1 cellular context compared by ENCODE assay signal in genomic region chr12:32000373-32001005, GRCh38.
TF ChIP-seq lines count a peak whose summit lies in the region.

No MANE protein-coding gene starts in this region.

TF ChIP-seq in K562, 482 proteins besides CTCF, POLR2A, EP300 and RAD21 (continues in another document):
- TF ChIP-seq ZBTB40 (IDR thresholded peaks at IDR 0.05) = no peak
- TF ChIP-seq ZBTB40 (CRISPR knock-in tag; IDR thresholded peaks at IDR 0.05) = no peak
- TF ChIP-seq GATA2 (CRISPR knock-in tag; IDR thresholded peaks at IDR 0.05) = peak; percentile 88
- TF ChIP-seq THRAP3 (IDR thresholded peaks at IDR 0.05; ENCODE audit: borderline replicate concordance) = no peak
- no peak for TF ChIP-seq KLF10 (CRISPR knock-in tag; IDR thresholded peaks at IDR 0.05)
- TF ChIP-seq ZBTB11 (CRISPR knock-in tag; IDR thresholded peaks at IDR 0.05) = no peak
- no peak for TF ChIP-seq PCBP1 (IDR thresholded peaks at IDR 0.05; ENCODE audit: low read depth, low read length, poor library complexity, severe bottlenecking)
- TF ChIP-seq, protein P1, sequence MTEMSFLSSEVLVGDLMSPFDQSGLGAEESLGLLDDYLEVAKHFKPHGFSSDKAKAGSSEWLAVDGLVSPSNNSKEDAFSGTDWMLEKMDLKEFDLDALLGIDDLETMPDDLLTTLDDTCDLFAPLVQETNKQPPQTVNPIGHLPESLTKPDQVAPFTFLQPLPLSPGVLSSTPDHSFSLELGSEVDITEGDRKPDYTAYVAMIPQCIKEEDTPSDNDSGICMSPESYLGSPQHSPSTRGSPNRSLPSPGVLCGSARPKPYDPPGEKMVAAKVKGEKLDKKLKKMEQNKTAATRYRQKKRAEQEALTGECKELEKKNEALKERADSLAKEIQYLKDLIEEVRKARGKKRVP (CRISPR knock-in tag; IDR thresholded peaks at IDR 0.05) = no peak
- no peak for TF ChIP-seq CHD1 (IDR thresholded peaks at IDR 0.05; ENCODE audit: low read length)
- no peak for TF ChIP-seq FOXO4 (CRISPR knock-in tag; IDR thresholded peaks at IDR 0.05)
- no peak for TF ChIP-seq SLC30A9 (CRISPR knock-in tag; IDR thresholded peaks at IDR 0.05)
- no peak for TF ChIP-seq BDP1 (IDR thresholded peaks at IDR 0.05; ENCODE audit: insufficient read depth, insufficient read length)
- 0 out of 2 replicates have a peak, but pooled peaks have one; percentile 15 for TF ChIP-seq TRIM28 (IDR thresholded peaks at IDR 0.05)
- no peak for TF ChIP-seq MAZ (CRISPR knock-in tag; conservative IDR thresholded peaks at IDR 0.05 in 1 of 2, IDR thresholded peaks at IDR 0.05 in 1 of 2)
- no peak for TF ChIP-seq SNAPC5 (CRISPR knock-in tag; IDR thresholded peaks at IDR 0.05)
- TF ChIP-seq, protein P2, sequence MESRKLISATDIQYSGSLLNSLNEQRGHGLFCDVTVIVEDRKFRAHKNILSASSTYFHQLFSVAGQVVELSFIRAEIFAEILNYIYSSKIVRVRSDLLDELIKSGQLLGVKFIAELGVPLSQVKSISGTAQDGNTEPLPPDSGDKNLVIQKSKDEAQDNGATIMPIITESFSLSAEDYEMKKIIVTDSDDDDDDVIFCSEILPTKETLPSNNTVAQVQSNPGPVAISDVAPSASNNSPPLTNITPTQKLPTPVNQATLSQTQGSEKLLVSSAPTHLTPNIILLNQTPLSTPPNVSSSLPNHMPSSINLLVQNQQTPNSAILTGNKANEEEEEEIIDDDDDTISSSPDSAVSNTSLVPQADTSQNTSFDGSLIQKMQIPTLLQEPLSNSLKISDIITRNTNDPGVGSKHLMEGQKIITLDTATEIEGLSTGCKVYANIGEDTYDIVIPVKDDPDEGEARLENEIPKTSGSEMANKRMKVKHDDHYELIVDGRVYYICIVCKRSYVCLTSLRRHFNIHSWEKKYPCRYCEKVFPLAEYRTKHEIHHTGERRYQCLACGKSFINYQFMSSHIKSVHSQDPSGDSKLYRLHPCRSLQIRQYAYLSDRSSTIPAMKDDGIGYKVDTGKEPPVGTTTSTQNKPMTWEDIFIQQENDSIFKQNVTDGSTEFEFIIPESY (CRISPR knock-in tag; IDR thresholded peaks at IDR 0.05) = no peak
- TF ChIP-seq, protein P3, sequence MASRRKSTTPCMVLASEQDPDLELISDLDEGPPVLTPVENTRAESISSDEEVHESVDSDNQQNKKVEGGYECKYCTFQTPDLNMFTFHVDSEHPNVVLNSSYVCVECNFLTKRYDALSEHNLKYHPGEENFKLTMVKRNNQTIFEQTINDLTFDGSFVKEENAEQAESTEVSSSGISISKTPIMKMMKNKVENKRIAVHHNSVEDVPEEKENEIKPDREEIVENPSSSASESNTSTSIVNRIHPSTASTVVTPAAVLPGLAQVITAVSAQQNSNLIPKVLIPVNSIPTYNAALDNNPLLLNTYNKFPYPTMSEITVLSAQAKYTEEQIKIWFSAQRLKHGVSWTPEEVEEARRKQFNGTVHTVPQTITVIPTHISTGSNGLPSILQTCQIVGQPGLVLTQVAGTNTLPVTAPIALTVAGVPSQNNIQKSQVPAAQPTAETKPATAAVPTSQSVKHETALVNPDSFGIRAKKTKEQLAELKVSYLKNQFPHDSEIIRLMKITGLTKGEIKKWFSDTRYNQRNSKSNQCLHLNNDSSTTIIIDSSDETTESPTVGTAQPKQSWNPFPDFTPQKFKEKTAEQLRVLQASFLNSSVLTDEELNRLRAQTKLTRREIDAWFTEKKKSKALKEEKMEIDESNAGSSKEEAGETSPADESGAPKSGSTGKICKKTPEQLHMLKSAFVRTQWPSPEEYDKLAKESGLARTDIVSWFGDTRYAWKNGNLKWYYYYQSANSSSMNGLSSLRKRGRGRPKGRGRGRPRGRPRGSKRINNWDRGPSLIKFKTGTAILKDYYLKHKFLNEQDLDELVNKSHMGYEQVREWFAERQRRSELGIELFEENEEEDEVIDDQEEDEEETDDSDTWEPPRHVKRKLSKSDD (conservative IDR thresholded peaks at IDR 0.05; ENCODE audit: low read length) = no peak
- peak; percentile 79 for TF ChIP-seq ADNP (tag; IDR thresholded peaks at IDR 0.05)
- 0 out of 2 replicates have a peak, but pooled peaks have one; percentile 46 for TF ChIP-seq ARID3A (IDR thresholded peaks at IDR 0.05; ENCODE audit: borderline replicate concordance, low read depth, low read length)
- no peak for TF ChIP-seq ZNF778 (CRISPR knock-in tag; IDR thresholded peaks at IDR 0.05)
- no peak for TF ChIP-seq CREB5 (CRISPR knock-in tag; IDR thresholded peaks at IDR 0.05)
- no peak for TF ChIP-seq NUFIP1 (IDR thresholded peaks at IDR 0.05; ENCODE audit: partially characterized antibody)
- peak; percentile 60; the same call in 1 of the 2 replicates for TF ChIP-seq CXXC5 (CRISPR knock-in tag; IDR thresholded peaks at IDR 0.05)
- TF ChIP-seq ZNF274 (IDR thresholded peaks at IDR 0.05; ENCODE audit: borderline replicate concordance, low read depth, low read length) = peak; percentile 44; the same call in 1 of the 2 replicates
- no peak for TF ChIP-seq RBM34 (IDR thresholded peaks at IDR 0.05; ENCODE audit: borderline replicate concordance, insufficient read depth, low read length)
- TF ChIP-seq HMGN3 (IDR thresholded peaks at IDR 0.05; ENCODE audit: borderline replicate concordance, extremely low read depth, insufficient read length, low read depth, low read length) = peak; percentile 67
- TF ChIP-seq MCM7 (IDR thresholded peaks at IDR 0.05) = no peak
- TF ChIP-seq HMG20B (CRISPR knock-in tag; IDR thresholded peaks at IDR 0.05) = no peak
- TF ChIP-seq MEF2A (IDR thresholded peaks at IDR 0.05; ENCODE audit: control insufficient read depth, low read depth, low read length) = no peak
- no peak for TF ChIP-seq CCAR2 (IDR thresholded peaks at IDR 0.05; ENCODE audit: low read depth, low read length)
- no peak for TF ChIP-seq GTF2E2 (tag; IDR thresholded peaks at IDR 0.05)
- TF ChIP-seq RFX7 (CRISPR knock-in tag; IDR thresholded peaks at IDR 0.05) = no peak
- no peak for TF ChIP-seq XRCC3 (IDR thresholded peaks at IDR 0.05)
- TF ChIP-seq ZNF124 (CRISPR knock-in tag; IDR thresholded peaks at IDR 0.05) = no peak
- TF ChIP-seq PRMT5 (CRISPR knock-in tag; IDR thresholded peaks at IDR 0.05) = no peak
- TF ChIP-seq ZNF76 (CRISPR knock-in tag; IDR thresholded peaks at IDR 0.05; ENCODE audit: borderline replicate concordance) = no peak
- no peak for TF ChIP-seq HDGF (IDR thresholded peaks at IDR 0.05)
